Comparison of ENCODE assay signal across 22 cellular contexts in genomic region chr7:157423886-157424565, GRCh38.
"Had no signal": no experiment of that assay in that cellular context is flagged by ENCODE, and none has a peak within 500 bp of the region (broad histone marks: within the 10 kb centered on the region; RNA-seq: fewer than 3 reads in every experiment).

No MANE protein-coding gene starts in this region.

- H3K27ac ChIP-seq: cardiac muscle cell, colonic mucosa, parathyroid adenoma, psoas muscle, suprapubic skin, thyroid gland, uterus had no signal

- H3K79me2 ChIP-seq: parathyroid adenoma had no signal

- H2AFZ ChIP-seq: parathyroid adenoma had no signal

- H3K4me3 ChIP-seq: cardiac muscle cell, colonic mucosa, gastrocnemius medialis, psoas muscle, suprapubic skin, thyroid gland, uterus had no signal

- H3K9ac ChIP-seq: parathyroid adenoma had no signal

- H3K36me3 ChIP-seq: cardiac muscle cell, colonic mucosa, thyroid gland, uterus had no signal

- ATAC-seq: gastrocnemius medialis, natural killer cell had no signal

- H3K4me1 ChIP-seq: colonic mucosa, parathyroid adenoma, psoas muscle, suprapubic skin, uterus had no signal

- H3K9me3 ChIP-seq: colonic mucosa, gastrocnemius medialis, psoas muscle, suprapubic skin, thyroid gland, uterus had no signal

- DNase-seq: cerebellar nuclear complex; colonic mucosa; effector CD4-positive, alpha-beta T cell; endodermal cell; gastrocnemius medialis; immature natural killer cell; left colon; mammary epithelial cell; natural killer cell; nucleus accumbens; retina; small intestine; stimulated activated CD4-positive, alpha-beta T cell treated with anti-CD3 and anti-CD28 coated beads, Interleukin-12 subunit alpha, Interleukin-12 subunit beta, amount 100 ng/mL, for 4 hours; stimulated activated CD4-positive, alpha-beta T cell treated with anti-CD3 and anti-CD28 coated beads, Interleukin-2, amount 100 ng/mL, for 48 hours; stimulated activated naive CD4-positive, alpha-beta T cell treated with Interleukin-2 at 50 U/mL for 16 hours; thyroid gland; uterus had no signal

- FAIRE-seq: keratinocyte, small intestine had no signal

- H3K27me3 ChIP-seq: cardiac muscle cell, colonic mucosa, gastrocnemius medialis, suprapubic skin, thyroid gland, uterus had no signal
